ENCODE assay signal across 25 cellular contexts in the genomic region with DNA sequence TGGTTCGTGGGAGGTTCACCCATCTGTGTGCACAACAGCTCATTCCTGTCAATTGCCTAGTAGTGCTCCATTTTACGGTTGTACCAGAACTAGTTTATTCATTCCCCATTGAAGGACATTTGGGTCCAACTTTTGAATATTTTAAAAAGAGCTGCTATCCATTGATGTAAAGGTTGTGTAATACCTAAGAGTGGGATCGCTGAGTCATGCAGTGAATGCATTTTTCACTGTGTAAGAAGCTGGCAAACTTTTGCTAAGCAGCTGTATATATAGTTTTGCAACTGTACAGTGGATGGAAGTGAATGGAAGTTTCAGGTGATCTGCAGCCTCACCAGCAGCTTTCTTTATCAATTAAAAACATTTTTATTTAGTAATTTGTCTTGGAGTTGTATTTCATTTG.
DNase-seq lines count a peak whose midpoint lies in the region; ATAC-seq, FAIRE-seq and TF ChIP-seq lines count a peak whose summit lies in the region.
"Had no signal": no experiment of that assay in that cellular context is flagged by ENCODE, and none has a peak within 500 bp of the region (broad histone marks: within the 10 kb centered on the region; RNA-seq: fewer than 3 reads in every experiment).

No MANE protein-coding gene starts in this region.

- H3K27me3 ChIP-seq in AG04450 (ENCODE audit: control insufficient read depth, insufficient read depth, low read length): no peaks in the 10 kb centered on the region
- no peaks in the 10 kb centered on the region for H3K27me3 ChIP-seq in K562 (ENCODE audit: control insufficient read depth in 2 of 2, insufficient read depth in 2 of 2, low read length in 2 of 2)
- H3K27me3 ChIP-seq in foreskin keratinocyte: no peaks in the 10 kb centered on the region
- H3K27me3 ChIP-seq: hepatocyte, right atrium auricular region had no signal

- no peak overlapping the region for H3K4me3 Mint-ChIP-seq in natural killer cell treated with Interleukin-12 subunit alpha and Interleukin-12 subunit beta and Interleukin-15 and Interleukin-18, amount 100 ng/mL, for 72 hours
- H3K4me3 Mint-ChIP-seq: activated B cell treated with CpG ODN at 0.5 μM for 24 hours; activated naive CD4-positive, alpha-beta T cell treated with anti-CD3 and anti-CD28 coated beads for 36 hours; CD8-positive, alpha-beta T cell; naive B cell had no signal

- H3K4me1 ChIP-seq in K562 (replicated peaks in 1 of 2; ENCODE audit: control insufficient read depth in 2 of 2, insufficient read depth in 2 of 2, low read length in 2 of 2) (no peaks in the 10 kb centered on the region), foreskin keratinocyte (no peaks in the 10 kb centered on the region)
- H3K4me1 ChIP-seq: left ventricle myocardium inferior, right atrium auricular region had no signal

- no peak overlapping the region for H3K4me2 ChIP-seq in K562 (ENCODE audit: insufficient read depth, low read length)
- H3K4me2 ChIP-seq: hepatocyte had no signal

- peaks cover 4% of the 10 kb centered on the region for H3K36me3 Mint-ChIP-seq in natural killer cell treated with Interleukin-12 subunit alpha and Interleukin-12 subunit beta and Interleukin-15 and Interleukin-18, amount 100 ng/mL, for 72 hours
- H3K36me3 Mint-ChIP-seq: CD8-positive, alpha-beta T cell had no signal

- no TSS peak for BruUV-seq in K562 (replicated peaks; lab: Mats Ljungman, UMichigan)

- H3K4me3 ChIP-seq in AG04450 (ENCODE audit: low read depth, low read length) (no peak overlapping the region), K562 (no peak overlapping the region)
- H3K4me3 ChIP-seq: hepatocyte, left ventricle myocardium inferior, right atrium auricular region, thoracic aorta had no signal

- peaks cover 0 to 10% of the 10 kb centered on the region in 2 donors for H3K27me3 Mint-ChIP-seq in natural killer cell treated with Interleukin-12 subunit alpha and Interleukin-12 subunit beta and Interleukin-15 and Interleukin-18, amount 100 ng/mL, for 72 hours
- H3K27me3 Mint-ChIP-seq: activated B cell treated with CpG ODN at 0.5 μM for 24 hours had no signal

- CTCF ChIA-PET in AG04450 (lab: Charles Lee) (interaction anchor here (1.1 to 4.2 kb wide), 6 partner anchors 19 to 80 kb away, joined by 3 to 23 read pairs (median 13); no protein-coding TSS in a partner anchor), K562 (lab: Yijun Ruan, JAX; ENCODE audit: low intra/inter-chr PET ratio) (no interaction called here)

- no peak overlapping the region for H3K27ac Mint-ChIP-seq in natural killer cell treated with Interleukin-12 subunit alpha and Interleukin-12 subunit beta and Interleukin-15 and Interleukin-18, amount 100 ng/mL, for 72 hours
- H3K27ac Mint-ChIP-seq: activated B cell treated with CpG ODN at 0.5 μM for 24 hours; activated naive CD4-positive, alpha-beta T cell treated with anti-CD3 and anti-CD28 coated beads for 36 hours; CD8-positive, alpha-beta T cell; naive B cell had no signal

- no peak for TF ChIP-seq POLR2A in K562 (conservative IDR thresholded peaks at IDR 0.05)

- peaks cover 4% of the 10 kb centered on the region for H3K9me3 Mint-ChIP-seq in natural killer cell treated with Interleukin-12 subunit alpha and Interleukin-12 subunit beta and Interleukin-15 and Interleukin-18, amount 100 ng/mL, for 72 hours

- no peaks in the 10 kb centered on the region; the same call in 1 of the 2 replicates for H3K9me3 ChIP-seq in AG04450 (ENCODE audit: control insufficient read depth, insufficient read depth, low read length)
- no peaks in the 10 kb centered on the region for H3K9me3 ChIP-seq in K562 (replicated peaks; ENCODE audit: control insufficient read depth, insufficient read depth, low read depth, low read length)
- H3K9me3 ChIP-seq: right atrium auricular region, thoracic aorta had no signal

- no peaks in the 10 kb centered on the region for H3K9me1 ChIP-seq in K562 (ENCODE audit: control insufficient read depth, insufficient read depth, low read length)

- POLR2A ChIA-PET in AG04450 (lab: Yijun Ruan, JAX) (interaction anchor here (1.2 kb wide), 1 partner anchor 16 kb away, joined by 3 read pairs; no protein-coding TSS in a partner anchor), K562 (lab: Yijun Ruan, JAX) (no interaction called here)

- ATAC-seq in K562: peak; percentile 61; the same call in 2 of the 3 replicates
- peak; percentile 44 for ATAC-seq in foreskin keratinocyte
- no peak for ATAC-seq in natural killer cell treated with Interleukin-12 subunit alpha and Interleukin-12 subunit beta and Interleukin-15 and Interleukin-18, amount 100 ng/mL, for 72 hours
- ATAC-seq: CD8-positive, alpha-beta T cell had no signal

- H3K9ac ChIP-seq in K562 (ENCODE audit: insufficient read depth in 1 of 2, low read depth in 2 of 2, low read length in 2 of 2): no peak overlapping the region

- no peaks in the 10 kb centered on the region for H3K79me2 ChIP-seq in K562 (ENCODE audit: control insufficient read depth, insufficient read depth, low read length)
- H3K79me2 ChIP-seq: hepatocyte had no signal

- in situ Hi-C loops in K562 (cut with MboI): no loop called here

- H2AFZ ChIP-seq in K562 (ENCODE audit: low read depth, low read length): no peak overlapping the region
- H2AFZ ChIP-seq: hepatocyte had no signal

- no peak for TF ChIP-seq EP300 in K562 (IDR thresholded peaks at IDR 0.05; ENCODE audit: low read length)

- 0% methylated on average over 3 of the region's 3 CpGs for WGBS in K562 (ENCODE audit: insufficient coverage, low coverage, missing lambda C conversion rate)

- no peaks in the 10 kb centered on the region for H3K4me1 Mint-ChIP-seq in natural killer cell treated with Interleukin-12 subunit alpha and Interleukin-12 subunit beta and Interleukin-15 and Interleukin-18, amount 100 ng/mL, for 72 hours (ENCODE audit: low read depth in 2 of 2)
- H3K4me1 Mint-ChIP-seq: activated B cell treated with CpG ODN at 0.5 μM for 24 hours, naive B cell had no signal

- no peak for TF ChIP-seq RAD21 in K562 (CRISPR knock-in tag; conservative IDR thresholded peaks at IDR 0.05 in 1 of 2, IDR thresholded peaks at IDR 0.05 in 1 of 2)

- peak overlapping the region; percentile 42 for H3K27ac ChIP-seq in AG04450 (ENCODE audit: low read depth, low read length)
- H3K27ac ChIP-seq in K562 (ENCODE audit: extremely low read depth, low read depth, low read length): no peak overlapping the region
- no peak overlapping the region for H3K27ac ChIP-seq in foreskin keratinocyte
- H3K27ac ChIP-seq: hepatocyte, left ventricle myocardium inferior, right atrium auricular region, thoracic aorta had no signal

- TF ChIP-seq CTCF in AG04450 (IDR thresholded peaks at IDR 0.05; ENCODE audit: low read depth, low read length) (no peak), K562 (IDR thresholded peaks at IDR 0.05 in 2 of 3, conservative IDR thresholded peaks at IDR 0.05 in 1 of 3; ENCODE audit: insufficient read depth in 2 of 3, low read depth in 1 of 3, low read length in 3 of 3) (no peak), foreskin keratinocyte (conservative IDR thresholded peaks at IDR 0.05) (no peak)

- H4K20me1 ChIP-seq in K562 (replicated peaks; ENCODE audit: control insufficient read depth, insufficient read depth, low read length): no peaks in the 10 kb centered on the region

- FAIRE-seq in K562 (lab: Jason Lieb, UNC): no peak

- no peaks in the 10 kb centered on the region for H3K36me3 ChIP-seq in K562 (ENCODE audit: control insufficient read depth, insufficient read depth, low read length)
- H3K36me3 ChIP-seq: left ventricle myocardium inferior, right atrium auricular region, thoracic aorta had no signal

- intact Hi-C loops in K562 (cut with micrococcal nuclease): no loop called here

- DNase-seq in AG04450 (ENCODE audit: low read depth, low spot score) (peak; percentile 43), MV-4-11 (lab: John Stamatoyannopoulos, UW) (peak; percentile 5), K562 (ENCODE audit: extremely low read depth in 1 of 4, low spot score in 3 of 4) (no peak), foreskin keratinocyte (no peak), NCI-H1048 (lab: John Stamatoyannopoulos, UW) (no peak), NCI-H2081 treated with DMSO at 0.1 percent for 48 hours (lab: John Stamatoyannopoulos, UW) (no peak), NCI-H2107 (lab: John Stamatoyannopoulos, UW) (no peak)
- no peak for DNase-seq in natural killer cell treated with Interleukin-12 subunit alpha and Interleukin-12 subunit beta and Interleukin-15 and Interleukin-18, amount 100 ng/mL, for 72 hours (ENCODE audit: low spot score)
- DNase-seq: activated B cell treated with CpG ODN at 0.5 μM for 24 hours; activated naive CD4-positive, alpha-beta T cell treated with anti-CD3 and anti-CD28 coated beads for 36 hours; CD8-positive, alpha-beta T cell; central memory CD4-positive, alpha-beta T cell; foreskin fibroblast; KBM-7; left ventricle myocardium inferior; naive B cell; NCI-H187 treated with DMSO at 0.1 percent for 48 hours; NCI-H226; NCI-H82; Right ventricle myocardium superior; stimulated activated CD4-positive, alpha-beta T cell treated with anti-CD3 and anti-CD28 coated beads, Interleukin-12 subunit alpha, Interleukin-12 subunit beta, amount 100 ng/mL, for 4 hours; stimulated activated naive CD4-positive, alpha-beta T cell treated with Interleukin-2 at 50 U/mL for 16 hours had no signal

TF ChIP-seq in K562, 482 proteins besides CTCF, POLR2A, EP300 and RAD21 (continues in another document):
- TF ChIP-seq, protein P1, sequence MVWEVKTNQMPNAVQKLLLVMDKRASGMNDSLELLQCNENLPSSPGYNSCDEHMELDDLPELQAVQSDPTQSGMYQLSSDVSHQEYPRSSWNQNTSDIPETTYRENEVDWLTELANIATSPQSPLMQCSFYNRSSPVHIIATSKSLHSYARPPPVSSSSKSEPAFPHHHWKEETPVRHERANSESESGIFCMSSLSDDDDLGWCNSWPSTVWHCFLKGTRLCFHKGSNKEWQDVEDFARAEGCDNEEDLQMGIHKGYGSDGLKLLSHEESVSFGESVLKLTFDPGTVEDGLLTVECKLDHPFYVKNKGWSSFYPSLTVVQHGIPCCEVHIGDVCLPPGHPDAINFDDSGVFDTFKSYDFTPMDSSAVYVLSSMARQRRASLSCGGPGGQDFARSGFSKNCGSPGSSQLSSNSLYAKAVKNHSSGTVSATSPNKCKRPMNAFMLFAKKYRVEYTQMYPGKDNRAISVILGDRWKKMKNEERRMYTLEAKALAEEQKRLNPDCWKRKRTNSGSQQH (CRISPR knock-in tag; IDR thresholded peaks at IDR 0.05): no peak
- TF ChIP-seq MAFK (IDR thresholded peaks at IDR 0.05; ENCODE audit: low read length) (peak; percentile 40; the same call in 1 of the 2 replicates), CEBPB (tag; IDR thresholded peaks at IDR 0.05) (peak; percentile 83), NFE2 (IDR thresholded peaks at IDR 0.05; ENCODE audit: low read depth) (peak; percentile 83), MAFG (tag; conservative IDR thresholded peaks at IDR 0.05) (peak; percentile 63), CEBPG (CRISPR knock-in tag; IDR thresholded peaks at IDR 0.05) (no peak), CEBPG (tag; conservative IDR thresholded peaks at IDR 0.05 in 1 of 2, IDR thresholded peaks at IDR 0.05 in 1 of 2) (peak in 1 of 2 experiments; percentile 52; a peak in 2 of 4 replicates), C11orf30 (IDR thresholded peaks at IDR 0.05; ENCODE audit: low read depth) (peak; percentile 75), NFE2L1 (tag; IDR thresholded peaks at IDR 0.05; ENCODE audit: borderline replicate concordance, low read depth) (peak; percentile 48; the same call in 1 of the 2 replicates), ZNF316 (IDR thresholded peaks at IDR 0.05) (peak; percentile 71), ZBED1 (IDR thresholded peaks at IDR 0.05) (no peak)

Comparison
In these comparisons a context has a peak if more than half of its experiments do, and no peak if none do; other contexts are left out.
1. DNase-seq: peak in AG04450 (single experiment) and MV-4-11 (single experiment); none in K562 (0 of 4), foreskin keratinocyte (0 of 2), natural killer cell treated with Interleukin-12 subunit alpha and Interleukin-12 subunit beta and Interleukin-15 and Interleukin-18, amount 100 ng/mL, for 72 hours (single experiment), NCI-H1048 (single experiment), NCI-H2081 treated with DMSO at 0.1 percent for 48 hours (single experiment) and NCI-H2107 (single experiment).
2. ATAC-seq: peak in K562 (single experiment) and foreskin keratinocyte (single experiment); none in natural killer cell treated with Interleukin-12 subunit alpha and Interleukin-12 subunit beta and Interleukin-15 and Interleukin-18, amount 100 ng/mL, for 72 hours (0 of 2).